Comparison of ENCODE assay signal across 8 cellular contexts in genomic region chr1:154628122-154628405, GRCh38. TPM values are rescaled to one million over a fixed set of nuclear protein-coding genes. Genes with fewer than 3 reads are reported as not detected.
A peak's percentile ranks its signal among the peaks of the same experiment; 100 is the strongest.
DNase-seq lines count a peak whose midpoint lies in the region; ATAC-seq and FAIRE-seq lines count a peak whose summit lies in the region.

No MANE protein-coding gene starts in this region.

- FAIRE-seq in GM19239 (lab: Jason Lieb, UNC) = no peak

- DNase-seq in activated T-cell treated with anti-CD3 and anti-CD28 coated beads, Interleukin-2, amount 50 U/mL, for 72 hours = no peak
- DNase-seq in activated T-cell treated with anti-CD3 and anti-CD28 coated beads, Interleukin-2, amount 50 U/mL, for 1 hour = no peak
- DNase-seq in activated T-helper 1 cell treated with anti-CD3 and anti-CD28 coated beads, Interleukin-12 subunit alpha, Interleukin-12 subunit beta, Interleukin-2, Interleukin-4 antibody, amounts not matched to agents 30 ng/mL and 10 ng/mL and 1 ng/mL, durations not matched to agents 14 hours and 24 hours and 36 hours (ENCODE audit: low spot score) = no peak
- DNase-seq in iPS DF 6.9 (ENCODE audit: low read depth, low spot score) = no peak
- DNase-seq in stimulated activated naive B cell treated with anti-CD40 and anti-IgM and Interleukin-4, amounts not matched to agents 10 μg/mL and 1 μg/mL and 100 μg/mL, for 72 hours = no peak
- DNase-seq in T-helper 9 cell = no peak
- no peak for DNase-seq in GM19239 (ENCODE audit: insufficient read length, low spot score)
- no peak for DNase-seq in OCI-M2 (lab: John Stamatoyannopoulos, UW; ENCODE audit: unreplicated experiment)

- peak overlapping the region; percentile 92; the same call in 1 of the 2 replicates for H3K4me3 ChIP-seq in iPS DF 6.9 (ENCODE audit: low read length)

- no CpG with 5 or more reads among the region's 5 CpGs for WGBS in iPS DF 6.9 (ENCODE audit: insufficient coverage, insufficient read length)

- H3K27ac Mint-ChIP-seq in activated T-cell treated with anti-CD3 and anti-CD28 coated beads, Interleukin-2, amount 50 U/mL, for 72 hours = peak overlapping the region; percentile 99
- peak overlapping the region; percentile 98 for H3K27ac Mint-ChIP-seq in activated T-helper 1 cell treated with anti-CD3 and anti-CD28 coated beads, Interleukin-12 subunit alpha, Interleukin-12 subunit beta, Interleukin-2, Interleukin-4 antibody, amounts not matched to agents 30 ng/mL and 10 ng/mL and 1 ng/mL, durations not matched to agents 14 hours and 24 hours and 36 hours
- H3K27ac Mint-ChIP-seq in stimulated activated naive B cell treated with anti-CD40 and anti-IgM and Interleukin-4, amounts not matched to agents 10 μg/mL and 1 μg/mL and 100 μg/mL, for 72 hours = peak overlapping the region; percentile 97

- intact Hi-C loops in activated T-helper 1 cell treated with anti-CD3 and anti-CD28 coated beads, Interleukin-12 subunit alpha, Interleukin-12 subunit beta, Interleukin-2, Interleukin-4 antibody, amounts not matched to agents 30 ng/mL and 10 ng/mL and 1 ng/mL, durations not matched to agents 14 hours and 24 hours and 36 hours (cut with micrococcal nuclease) = loop anchor here (5.0 kb wide), 2 partner anchors 71 to 119 kb away; partner anchors contain the start of gene UBE2Q1

- no peaks in the 10 kb centered on the region for H3K9me3 ChIP-seq in iPS DF 6.9 (ENCODE audit: control insufficient read depth, insufficient read depth, low read length)

- no peaks in the 10 kb centered on the region for H3K27me3 Mint-ChIP-seq in activated T-cell treated with anti-CD3 and anti-CD28 coated beads, Interleukin-2, amount 50 U/mL, for 72 hours (ENCODE audit: low read depth)
- H3K27me3 Mint-ChIP-seq in activated T-helper 1 cell treated with anti-CD3 and anti-CD28 coated beads, Interleukin-12 subunit alpha, Interleukin-12 subunit beta, Interleukin-2, Interleukin-4 antibody, amounts not matched to agents 30 ng/mL and 10 ng/mL and 1 ng/mL, durations not matched to agents 14 hours and 24 hours and 36 hours (ENCODE audit: insufficient read depth) = peaks cover 12% of the 10 kb centered on the region
- peaks cover 9 to 13% of the 10 kb centered on the region in 2 donors for H3K27me3 Mint-ChIP-seq in stimulated activated naive B cell treated with anti-CD40 and anti-IgM and Interleukin-4, amounts not matched to agents 10 μg/mL and 1 μg/mL and 100 μg/mL, for 72 hours

- H3K27ac ChIP-seq in iPS DF 6.9 (ENCODE audit: low read length) = no peak overlapping the region

- H3K27me3 ChIP-seq in iPS DF 6.9 (ENCODE audit: control insufficient read depth, insufficient read depth, low read length) = no peaks in the 10 kb centered on the region

- peaks cover 53% of the 10 kb centered on the region for H3K4me1 Mint-ChIP-seq in activated T-cell treated with anti-CD3 and anti-CD28 coated beads, Interleukin-2, amount 50 U/mL, for 72 hours (ENCODE audit: low read depth)
- H3K4me1 Mint-ChIP-seq in activated T-helper 1 cell treated with anti-CD3 and anti-CD28 coated beads, Interleukin-12 subunit alpha, Interleukin-12 subunit beta, Interleukin-2, Interleukin-4 antibody, amounts not matched to agents 30 ng/mL and 10 ng/mL and 1 ng/mL, durations not matched to agents 14 hours and 24 hours and 36 hours (ENCODE audit: low read depth) = peaks cover 45% of the 10 kb centered on the region
- peaks cover 22 to 30% of the 10 kb centered on the region in 2 donors for H3K4me1 Mint-ChIP-seq in stimulated activated naive B cell treated with anti-CD40 and anti-IgM and Interleukin-4, amounts not matched to agents 10 μg/mL and 1 μg/mL and 100 μg/mL, for 72 hours

- H3K36me3 Mint-ChIP-seq in activated T-cell treated with anti-CD3 and anti-CD28 coated beads, Interleukin-2, amount 50 U/mL, for 72 hours (ENCODE audit: insufficient read depth in 2 of 2) = peaks cover 10 to 18% of the 10 kb centered on the region in 2 donors
- H3K36me3 Mint-ChIP-seq in activated T-helper 1 cell treated with anti-CD3 and anti-CD28 coated beads, Interleukin-12 subunit alpha, Interleukin-12 subunit beta, Interleukin-2, Interleukin-4 antibody, amounts not matched to agents 30 ng/mL and 10 ng/mL and 1 ng/mL, durations not matched to agents 14 hours and 24 hours and 36 hours (ENCODE audit: low read depth) = peaks cover 14% of the 10 kb centered on the region
- H3K36me3 Mint-ChIP-seq in stimulated activated naive B cell treated with anti-CD40 and anti-IgM and Interleukin-4, amounts not matched to agents 10 μg/mL and 1 μg/mL and 100 μg/mL, for 72 hours = peaks cover 9 to 25% of the 10 kb centered on the region in 2 donors

- H3K36me3 ChIP-seq in iPS DF 6.9 (ENCODE audit: control insufficient read depth, insufficient read depth, low read length) = no peaks in the 10 kb centered on the region; the same call in 1 of the 2 replicates

- H3K9me3 Mint-ChIP-seq in activated T-cell treated with anti-CD3 and anti-CD28 coated beads, Interleukin-2, amount 50 U/mL, for 72 hours = peaks cover 4 to 6% of the 10 kb centered on the region in 2 donors
- peaks cover 18% of the 10 kb centered on the region for H3K9me3 Mint-ChIP-seq in activated T-helper 1 cell treated with anti-CD3 and anti-CD28 coated beads, Interleukin-12 subunit alpha, Interleukin-12 subunit beta, Interleukin-2, Interleukin-4 antibody, amounts not matched to agents 30 ng/mL and 10 ng/mL and 1 ng/mL, durations not matched to agents 14 hours and 24 hours and 36 hours
- peaks cover 4 to 9% of the 10 kb centered on the region in 2 donors for H3K9me3 Mint-ChIP-seq in stimulated activated naive B cell treated with anti-CD40 and anti-IgM and Interleukin-4, amounts not matched to agents 10 μg/mL and 1 μg/mL and 100 μg/mL, for 72 hours

- no peaks in the 10 kb centered on the region; the same call in 1 of the 2 replicates for H3K4me1 ChIP-seq in iPS DF 6.9 (ENCODE audit: control insufficient read depth, insufficient read depth, low read length)

- H3K4me3 Mint-ChIP-seq in activated T-cell treated with anti-CD3 and anti-CD28 coated beads, Interleukin-2, amount 50 U/mL, for 72 hours = peak overlapping the region; percentile 99
- peak overlapping the region; percentile 99 for H3K4me3 Mint-ChIP-seq in activated T-helper 1 cell treated with anti-CD3 and anti-CD28 coated beads, Interleukin-12 subunit alpha, Interleukin-12 subunit beta, Interleukin-2, Interleukin-4 antibody, amounts not matched to agents 30 ng/mL and 10 ng/mL and 1 ng/mL, durations not matched to agents 14 hours and 24 hours and 36 hours
- peak overlapping the region; percentile 92 to 97 for H3K4me3 Mint-ChIP-seq in stimulated activated naive B cell treated with anti-CD40 and anti-IgM and Interleukin-4, amounts not matched to agents 10 μg/mL and 1 μg/mL and 100 μg/mL, for 72 hours

- no peak for ATAC-seq in activated T-cell treated with anti-CD3 and anti-CD28 coated beads, Interleukin-2, amount 50 U/mL, for 72 hours (replicated peaks in 1 of 2)
- peak; percentile 5 to 28 for ATAC-seq in stimulated activated naive B cell treated with anti-CD40 and anti-IgM and Interleukin-4, amounts not matched to agents 10 μg/mL and 1 μg/mL and 100 μg/mL, for 72 hours (replicated peaks)

RNA-seq across cellular contexts. Expression of gene ADAR, which starts 20.1 kb away (rescaled TPM):
- total RNA-seq in activated T-cell treated with anti-CD3 and anti-CD28 coated beads, Interleukin-2, amount 50 U/mL, for 72 hours = 100 to 1,000 TPM; 257 to 305 TPM
- total RNA-seq in activated T-helper 1 cell treated with anti-CD3 and anti-CD28 coated beads, Interleukin-12 subunit alpha, Interleukin-12 subunit beta, Interleukin-2, Interleukin-4 antibody, amounts not matched to agents 30 ng/mL and 10 ng/mL and 1 ng/mL, durations not matched to agents 14 hours and 24 hours and 36 hours = 299 and 301 TPM in 2 replicates

Comparison
In these comparisons a context has a peak if more than half of its experiments do, and no peak if none do; other contexts are left out.
1. ATAC-seq: peak in stimulated activated naive B cell treated with anti-CD40 and anti-IgM and Interleukin-4, amounts not matched to agents 10 μg/mL and 1 μg/mL and 100 μg/mL, for 72 hours (2 of 2); none in activated T-cell treated with anti-CD3 and anti-CD28 coated beads, Interleukin-2, amount 50 U/mL, for 72 hours (0 of 2).
2. Peak in every context shown above with its lines, with median percentiles within 50 percentile points of each other: H3K27ac Mint-ChIP-seq and H3K4me3 Mint-ChIP-seq.